Comparison of ENCODE assay signal across 16 cellular contexts in genomic region chr14:103718572-103718971, GRCh38. TPM values are rescaled to one million over a fixed set of nuclear protein-coding genes. Genes with fewer than 3 reads are reported as not detected.
A peak's percentile ranks its signal among the peaks of the same experiment; 100 is the strongest.
DNase-seq lines count a peak whose midpoint lies in the region; ATAC-seq and TF ChIP-seq lines count a peak whose summit lies in the region.
"Had no signal": no experiment of that assay in that cellular context is flagged by ENCODE, and none has a peak within 500 bp of the region (broad histone marks: within the 10 kb centered on the region; RNA-seq: fewer than 3 reads in every experiment).

No MANE protein-coding gene starts in this region.

- H2AK5ac ChIP-seq in IMR-90 (ENCODE audit: low read depth, low read length), result no peak overlapping the region

- intact Hi-C loops in IMR-90 (cut with micrococcal nuclease), result loop anchor here (5.0 kb wide), 1 partner anchor 264 kb away; no protein-coding TSS in a partner anchor
- intact Hi-C loops in CD14-positive monocyte (cut with micrococcal nuclease), result loop anchor here in 1 of 2 donors (5.0 kb wide), 1 partner anchor 91 kb away; the partner anchor contains the start of gene KLC1

- H2BK120ac ChIP-seq in IMR-90 (ENCODE audit: low read depth, low read length), result no peak overlapping the region

- peaks cover 19% of the 10 kb centered on the region for H3K9me3 Mint-ChIP-seq in glutamatergic neuron (ENCODE audit: unreplicated experiment)
- H3K9me3 Mint-ChIP-seq in CD14-positive monocyte, result no peaks in the 10 kb centered on the region

- H3K4me3 ChIP-seq in IMR-90 (ENCODE audit: insufficient read depth, low read depth, low read length), result no peak overlapping the region
- no peak overlapping the region for H3K4me3 ChIP-seq in astrocyte of the cerebellum (ENCODE audit: low read depth, low read length)
- H3K4me3 ChIP-seq: left ventricle myocardium inferior had no signal

- H3K36me3 Mint-ChIP-seq in glutamatergic neuron (ENCODE audit: unreplicated experiment), result peaks cover 9% of the 10 kb centered on the region
- peaks cover 12 to 15% of the 10 kb centered on the region in 2 donors for H3K36me3 Mint-ChIP-seq in CD14-positive monocyte

- peak overlapping the region; percentile 47 for H2AK9ac ChIP-seq in IMR-90 (replicated peaks; ENCODE audit: low read depth, low read length, poor library complexity)

- no peak overlapping the region for H4K91ac ChIP-seq in IMR-90 (ENCODE audit: insufficient read depth, low read depth, low read length)

- WGBS in IMR-90 (ENCODE audit: extremely low coverage in 2 of 2, insufficient read length in 1 of 2), 2 experiments, result 19% methylated on average over 9 of the region's 16 CpGs; no CpG with 5 or more reads in 1 of the 2 experiments

- in situ Hi-C loops in IMR-90 (cut with MboI; ENCODE audit: low sequenced_read_pairs), result no loop called here
- in situ Hi-C loops in astrocyte of the cerebellum (cut with HindIII; ENCODE audit: low sequenced_read_pairs), result no loop called here

- no peak overlapping the region for H3K18ac ChIP-seq in IMR-90 (ENCODE audit: low read depth, low read length)

- no peak for TF ChIP-seq POLR2A in IMR-90 (IDR thresholded peaks at IDR 0.05; ENCODE audit: low read depth, low read length)

- H3K9me1 ChIP-seq in IMR-90 (ENCODE audit: insufficient read depth, low read length), result peaks cover 10% of the 10 kb centered on the region

- TF ChIP-seq CTCF in IMR-90 (conservative IDR thresholded peaks at IDR 0.05; ENCODE audit: low read depth, low read length) (no peak), astrocyte of the cerebellum (IDR thresholded peaks at IDR 0.05; ENCODE audit: low read depth, low read length, missing control alignments) (no peak), glutamatergic neuron (IDR thresholded peaks at IDR 0.05; ENCODE audit: partially characterized antibody, unreplicated experiment) (no peak), CD14-positive monocyte (IDR thresholded peaks at IDR 0.05) (no peak)

- DNase-seq in IMR-90, result peak; percentile 87
- DNase-seq in astrocyte of the cerebellum (ENCODE audit: low read depth), result peak; percentile 56
- no peak for DNase-seq in glutamatergic neuron
- no peak for DNase-seq in activated CD4-positive, alpha-beta T cell treated with anti-CD3 and anti-CD28 coated beads, Interleukin-2, amount 50 U/mL, for 48 hours
- DNase-seq in activated CD4-positive, CD25-positive, alpha-beta regulatory T cell treated with anti-CD3 and anti-CD28 coated beads, Interleukin-2, amount 50 U/mL, for 72 hours, result no peak
- no peak for DNase-seq in GF-D8 (lab: John Stamatoyannopoulos, UW)
- no peak for DNase-seq in CD14-positive monocyte (ENCODE audit: low spot score)
- DNase-seq: activated CD4-positive, alpha-beta T cell treated with anti-CD3 and anti-CD28 coated beads, Interleukin-2, amount 50 U/mL, for 1 hour; aorta; dermis blood vessel endothelial cell; DMS79; left ventricle myocardium inferior; NCI-H1694 had no signal

- no peak overlapping the region for H4K5ac ChIP-seq in IMR-90 (ENCODE audit: low read depth, low read length)

- no peak overlapping the region for H2BK20ac ChIP-seq in IMR-90 (ENCODE audit: low read depth, low read length)

- no peak for TF ChIP-seq RAD21 in IMR-90 (IDR thresholded peaks at IDR 0.05; ENCODE audit: low read length)

- H3K4me2 ChIP-seq in IMR-90 (ENCODE audit: low read depth, low read length), result peak overlapping the region; percentile 30; the same call in 1 of the 2 replicates

- no peak overlapping the region for H2BK5ac ChIP-seq in IMR-90 (ENCODE audit: low read depth, low read length, poor library complexity, severe bottlenecking)

- peaks cover 59% of the 10 kb centered on the region for H4K20me1 ChIP-seq in IMR-90 (ENCODE audit: insufficient read depth, low read length)

- POLR2A ChIA-PET in IMR-90 (lab: Charles Lee; ENCODE audit: unreplicated experiment), result no interaction called here

- peak overlapping the region; percentile 53 for H2AFZ ChIP-seq in IMR-90 (replicated peaks; ENCODE audit: low read length, poor library complexity)

- no peak overlapping the region for H2BK15ac ChIP-seq in IMR-90 (ENCODE audit: low read depth, low read length)

- H3K56ac ChIP-seq in IMR-90 (ENCODE audit: extremely low read depth, insufficient read depth, low read length), result no peak overlapping the region

- ATAC-seq in IMR-90 (ENCODE audit: low read depth), result no peak
- ATAC-seq: psoas muscle had no signal

- H3K27me3 Mint-ChIP-seq in glutamatergic neuron (ENCODE audit: unreplicated experiment) (peaks cover 17% of the 10 kb centered on the region), CD14-positive monocyte (ENCODE audit: low read depth in 3 of 3) (peaks cover 0 to 2% (median 0%) of the 10 kb centered on the region in 3 donors)

- H3K27ac ChIP-seq in IMR-90 (ENCODE audit: insufficient read depth, low read length) (no peak overlapping the region), temporal lobe (ENCODE audit: low read depth, low read length) (peak overlapping the region; percentile 44)
- H3K27ac ChIP-seq: C4-2B, left ventricle myocardium inferior had no signal

- H3K23ac ChIP-seq in IMR-90 (ENCODE audit: low read depth, low read length), result no peak overlapping the region

- H3K4me1 Mint-ChIP-seq in glutamatergic neuron (ENCODE audit: low read depth, unreplicated experiment), result peaks cover 28% of the 10 kb centered on the region
- peaks cover 26% of the 10 kb centered on the region for H3K4me1 Mint-ChIP-seq in CD14-positive monocyte

- dilution Hi-C loops in IMR-90 (cut with HindIII; ENCODE audit: low sequenced_read_pairs, unreplicated experiment), result no loop called here

- no peak overlapping the region for H4K8ac ChIP-seq in IMR-90 (ENCODE audit: low read depth in 2 of 2, low read length in 2 of 2)

- H3K4me3 Mint-ChIP-seq in glutamatergic neuron (ENCODE audit: unreplicated experiment) (peak overlapping the region; percentile 46), CD14-positive monocyte (no peak overlapping the region)

- no peak overlapping the region for H3K14ac ChIP-seq in IMR-90 (replicated peaks; ENCODE audit: low read depth, low read length)

- H3K79me1 ChIP-seq in IMR-90 (ENCODE audit: low read depth in 1 of 2, low read length in 2 of 2), result peaks cover 31 to 74% of the 10 kb centered on the region in 2 experiments

- H3K9ac ChIP-seq in IMR-90 (ENCODE audit: low read depth, low read length), result no peak overlapping the region

- no peaks in the 10 kb centered on the region for H3K36me3 ChIP-seq in IMR-90 (ENCODE audit: control insufficient read depth, insufficient read depth, low read length)
- H3K36me3 ChIP-seq: left ventricle myocardium inferior had no signal

- CTCF ChIA-PET in IMR-90 (lab: Yijun Ruan, JAX), result no interaction called here

- no peaks in the 10 kb centered on the region for H3K27me3 ChIP-seq in IMR-90 (ENCODE audit: control insufficient read depth, insufficient read depth, low read length)

- no peak overlapping the region for H3K4ac ChIP-seq in IMR-90 (ENCODE audit: low read depth, low read length)

- H3K4me1 ChIP-seq in IMR-90 (ENCODE audit: control insufficient read depth, insufficient read depth, low read length), result peaks cover 10% of the 10 kb centered on the region

- H3K27ac Mint-ChIP-seq in glutamatergic neuron (ENCODE audit: unreplicated experiment), result no peak overlapping the region
- no peak overlapping the region for H3K27ac Mint-ChIP-seq in CD14-positive monocyte

- H3K9me3 ChIP-seq in IMR-90 (ENCODE audit: control insufficient read depth, insufficient read depth, low read length), result no peaks in the 10 kb centered on the region
- H3K9me3 ChIP-seq: left ventricle myocardium inferior, psoas muscle had no signal

- BruUV-seq in IMR-90 (replicated peaks; lab: Mats Ljungman, UMichigan), result no TSS peak

TF ChIP-seq in IMR-90, 13 proteins besides CTCF, POLR2A, EP300 and RAD21 (continues in another document):
- TF ChIP-seq BHLHE40 (IDR thresholded peaks at IDR 0.05; ENCODE audit: low read depth, low read length) (peak; percentile 93), NFE2L2 (IDR thresholded peaks at IDR 0.05; ENCODE audit: low read depth, low read length) (no peak), RFX5 (IDR thresholded peaks at IDR 0.05; ENCODE audit: low read depth, low read length) (no peak), FOS (IDR thresholded peaks at IDR 0.05; ENCODE audit: low read depth, low read length) (0 out of 2 replicates have a peak, but pooled peaks have one; percentile 8), USF2 (IDR thresholded peaks at IDR 0.05; ENCODE audit: low read depth, low read length) (peak; percentile 66), SMC3 (IDR thresholded peaks at IDR 0.05; ENCODE audit: low read depth, low read length) (no peak), MXI1 (IDR thresholded peaks at IDR 0.05; ENCODE audit: borderline replicate concordance, low read depth, low read length) (peak; percentile 69; the same call in 1 of the 2 replicates), MAZ (IDR thresholded peaks at IDR 0.05; ENCODE audit: borderline replicate concordance, low read depth, low read length) (0 out of 2 replicates have a peak, but pooled peaks have one; percentile 9), MAFK (IDR thresholded peaks at IDR 0.05; ENCODE audit: low read depth, low read length) (no peak), RCOR1 (IDR thresholded peaks at IDR 0.05; ENCODE audit: insufficient replicate concordance, low read length) (no peak), CEBPB (IDR thresholded peaks at IDR 0.05; ENCODE audit: low read depth, low read length) (peak; percentile 65)

RNA-seq across cellular contexts. Expression of gene ZFYVE21, which starts 3.0 kb away (rescaled TPM):
- total RNA-seq in IMR-90 (2012; rRNA removed) (41.2 and 41.4 TPM in 2 replicates), glutamatergic neuron (ENCODE audit: unreplicated experiment) (49.1 TPM), temporal lobe (29.0 TPM)
- polyA plus RNA-seq in IMR-90 (2012; rRNA removed) (89.2 and 93.4 TPM in 2 replicates), CD14-positive monocyte (10 to 100 TPM; 33.1 to 36.5 TPM)
- polyA plus RNA-seq in IMR-90 (2012; cell fraction: cytosol; rRNA removed), result 107 and 145 TPM in 2 replicates
- polyA plus RNA-seq in IMR-90 (2012; cell fraction: nucleus; rRNA removed; ENCODE audit: low replicate concordance), result 83.4 and 98.8 TPM in 2 replicates

RNA-seq across cellular contexts. Expression of gene XRCC3, which starts 3.3 kb away (rescaled TPM):
- 7.5 and 8.1 TPM in 2 replicates for total RNA-seq in IMR-90 (2012; rRNA removed)
- polyA plus RNA-seq in IMR-90 (2012; rRNA removed), result 9.0 and 9.5 TPM in 2 replicates
- polyA plus RNA-seq in IMR-90 (2012; cell fraction: cytosol; rRNA removed), result 5.3 and 5.5 TPM in 2 replicates
- polyA plus RNA-seq in IMR-90 (2012; cell fraction: nucleus; rRNA removed; ENCODE audit: low replicate concordance), result 29.9 and 33.1 TPM in 2 replicates
- total RNA-seq in glutamatergic neuron (ENCODE audit: unreplicated experiment), result 4.5 TPM
- 5.7 TPM for total RNA-seq in temporal lobe
- 1 to 10 TPM in 1 of 2 donors, under 1 TPM in 1; 0.66 to 2.0 TPM for polyA plus RNA-seq in CD14-positive monocyte

Comparison
In these comparisons a context has a peak if more than half of its experiments do, and no peak if none do; other contexts are left out.
1. DNase-seq: peak in IMR-90 (single experiment) and astrocyte of the cerebellum (single experiment); none in glutamatergic neuron (single experiment), activated CD4-positive, alpha-beta T cell treated with anti-CD3 and anti-CD28 coated beads, Interleukin-2, amount 50 U/mL, for 48 hours (0 of 2), activated CD4-positive, CD25-positive, alpha-beta regulatory T cell treated with anti-CD3 and anti-CD28 coated beads, Interleukin-2, amount 50 U/mL, for 72 hours (single experiment), GF-D8 (single experiment) and CD14-positive monocyte (single experiment).